15 cellular contexts compared by ENCODE assay signal in the genomic region with DNA sequence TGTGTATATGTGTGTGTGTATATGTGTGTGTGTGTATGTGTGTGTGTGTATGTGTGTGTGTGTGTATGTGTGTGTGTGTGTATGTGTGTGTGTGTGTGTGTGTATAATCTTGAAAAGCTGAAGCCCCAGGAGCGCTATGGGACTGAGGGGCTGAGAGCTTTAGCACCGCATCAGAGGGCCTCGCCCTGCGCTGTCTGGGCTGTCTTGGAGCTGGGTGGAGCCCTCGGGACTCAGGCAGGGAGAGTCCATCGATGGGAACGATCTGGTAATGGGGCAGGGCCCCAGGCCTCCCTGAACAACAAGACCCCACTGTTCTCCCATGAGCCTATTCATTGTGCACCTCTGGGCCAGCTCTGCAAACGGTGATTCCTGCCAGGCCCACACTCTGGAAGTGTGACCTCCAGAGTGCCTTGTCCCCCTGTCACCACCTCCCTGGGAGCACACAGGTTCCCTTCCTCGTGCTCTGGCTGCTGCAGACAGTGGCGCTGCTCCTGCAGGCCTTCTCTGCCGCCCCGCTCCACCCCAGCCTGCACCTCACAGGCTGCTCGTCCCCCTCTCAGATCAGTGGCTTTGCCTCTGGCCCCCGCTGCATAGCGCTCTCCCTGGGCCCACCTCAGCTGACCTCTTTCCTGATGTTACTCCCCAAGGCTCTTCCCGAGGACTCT.
"Had no signal": no experiment of that assay in that cellular context is flagged by ENCODE, and none has a peak within 500 bp of the region (broad histone marks: within the 10 kb centered on the region; RNA-seq: fewer than 3 reads in every experiment).

No MANE protein-coding gene starts in this region.

- H3K36me3 ChIP-seq: breast epithelium, ovary, right lobe of liver, thoracic aorta, uterus had no signal

- H3K4me1 ChIP-seq: breast epithelium, right lobe of liver, uterus had no signal

- H3K4me3 ChIP-seq: ascending aorta, breast epithelium, ovary, right lobe of liver, thoracic aorta, uterus had no signal

- DNase-seq: activated CD4-positive, alpha-beta T cell treated with anti-CD3 and anti-CD28 coated beads, Interleukin-2, amount 10 ng/mL, durations not matched to agents 24 days and 14 days; activated CD4-positive, CD25-positive, alpha-beta regulatory T cell; activated CD8-positive, alpha-beta T cell treated with anti-CD3 and anti-CD28 coated beads, Interleukin-2, amount 10 ng/mL, durations not matched to agents 7 days and 5 days; activated naive CD4-positive, alpha-beta T cell treated with anti-CD3 and anti-CD28 coated beads, Interleukin-2, amount 50 U/mL, for 16 hours; activated T-cell treated with anti-CD3 and anti-CD28 coated beads, Interleukin-2, amount 50 U/mL, for 24 hours; cerebellar nuclear complex; effector CD8-positive, alpha-beta T cell; ovary; stimulated activated naive B cell treated with anti-CD40 and anti-IgM and Interleukin-4, amounts not matched to agents 10 μg/mL and 1 μg/mL and 100 μg/mL, for 72 hours; T1000; uterus had no signal

- H3K27me3 ChIP-seq: ascending aorta, breast epithelium, ovary, right lobe of liver, uterus had no signal

- H3K9me3 ChIP-seq: ascending aorta, breast epithelium, ovary, right lobe of liver, thoracic aorta, uterus had no signal

- H3K27ac ChIP-seq: ascending aorta, breast epithelium, ovary, right lobe of liver, thoracic aorta, uterus had no signal

- H3K4me3 Mint-ChIP-seq: activated CD4-positive, alpha-beta T cell treated with anti-CD3 and anti-CD28 coated beads, Interleukin-2, amount 10 ng/mL, durations not matched to agents 24 days and 14 days; activated CD8-positive, alpha-beta T cell treated with anti-CD3 and anti-CD28 coated beads, Interleukin-2, amount 10 ng/mL, durations not matched to agents 7 days and 5 days; activated T-cell treated with anti-CD3 and anti-CD28 coated beads, Interleukin-2, amount 50 U/mL, for 24 hours; stimulated activated naive B cell treated with anti-CD40 and anti-IgM and Interleukin-4, amounts not matched to agents 10 μg/mL and 1 μg/mL and 100 μg/mL, for 72 hours had no signal

- H3K9me3 Mint-ChIP-seq: activated CD4-positive, alpha-beta T cell treated with anti-CD3 and anti-CD28 coated beads, Interleukin-2, amount 10 ng/mL, durations not matched to agents 24 days and 14 days; activated T-cell treated with anti-CD3 and anti-CD28 coated beads, Interleukin-2, amount 50 U/mL, for 24 hours; stimulated activated naive B cell treated with anti-CD40 and anti-IgM and Interleukin-4, amounts not matched to agents 10 μg/mL and 1 μg/mL and 100 μg/mL, for 72 hours had no signal

- H3K27ac Mint-ChIP-seq: activated CD4-positive, alpha-beta T cell treated with anti-CD3 and anti-CD28 coated beads, Interleukin-2, amount 10 ng/mL, durations not matched to agents 24 days and 14 days; activated CD8-positive, alpha-beta T cell treated with anti-CD3 and anti-CD28 coated beads, Interleukin-2, amount 10 ng/mL, durations not matched to agents 7 days and 5 days; activated T-cell treated with anti-CD3 and anti-CD28 coated beads, Interleukin-2, amount 50 U/mL, for 24 hours; stimulated activated naive B cell treated with anti-CD40 and anti-IgM and Interleukin-4, amounts not matched to agents 10 μg/mL and 1 μg/mL and 100 μg/mL, for 72 hours had no signal

- ATAC-seq: activated CD8-positive, alpha-beta T cell treated with anti-CD3 and anti-CD28 coated beads, Interleukin-2, amount 10 ng/mL, durations not matched to agents 7 days and 5 days; right lobe of liver; stimulated activated naive B cell treated with anti-CD40 and anti-IgM and Interleukin-4, amounts not matched to agents 10 μg/mL and 1 μg/mL and 100 μg/mL, for 72 hours had no signal
